15 cellular contexts compared by ENCODE assay signal in genomic region chr3:150105886-150106612, GRCh38.
A peak's percentile ranks its signal among the peaks of the same experiment; 100 is the strongest.
DNase-seq lines count a peak whose midpoint lies in the region; ATAC-seq and TF ChIP-seq lines count a peak whose summit lies in the region.
"Had no signal": no experiment of that assay in that cellular context is flagged by ENCODE, and none has a peak within 500 bp of the region (broad histone marks: within the 10 kb centered on the region; RNA-seq: fewer than 3 reads in every experiment).

No MANE protein-coding gene starts in this region.

- no peak for TF ChIP-seq CTCF in glutamatergic neuron (IDR thresholded peaks at IDR 0.05; ENCODE audit: partially characterized antibody, unreplicated experiment)

- in situ Hi-C loops in GM23248 (cut with MboI) = no loop called here

- peaks cover 19% of the 10 kb centered on the region for H3F3A ChIP-seq in GM23248 (ENCODE audit: insufficient read depth)

- H3K79me2 ChIP-seq in GM23248 (ENCODE audit: insufficient read depth) = no peaks in the 10 kb centered on the region

- H3K27me3 ChIP-seq in GM23248 (replicated peaks; ENCODE audit: insufficient read depth) (no peaks in the 10 kb centered on the region), SJCRH30 (no peaks in the 10 kb centered on the region)
- H3K27me3 ChIP-seq: neutrophil, sigmoid colon, testis had no signal

- H3K9me2 ChIP-seq in GM23248 (ENCODE audit: insufficient read depth) = no peaks in the 10 kb centered on the region

- 40 to 48% methylated on average over 7 of the region's 7 CpGs for WGBS in GM23248 (ENCODE audit: low coverage in 1 of 2, low lambda C conversion rate in 2 of 2, missing lambda C conversion rate in 2 of 2), 2 experiments

- H3K27ac Mint-ChIP-seq in glutamatergic neuron (ENCODE audit: unreplicated experiment) = peak overlapping the region; percentile 98
- H3K27ac Mint-ChIP-seq in activated naive CD8-positive, alpha-beta T cell treated with anti-CD3 and anti-CD28 coated beads, Interleukin-2, amount 50 U/mL, for 24 hours = no peak overlapping the region

- peaks cover 32% of the 10 kb centered on the region for H3K4me1 ChIP-seq in GM23248 (ENCODE audit: insufficient read depth)
- peaks cover 36% of the 10 kb centered on the region for H3K4me1 ChIP-seq in SJCRH30
- H3K4me1 ChIP-seq: testis had no signal

- no peak overlapping the region for H2AFZ ChIP-seq in GM23248

- DNase-seq in GM23248 (peak; percentile 45), SJCRH30 (peak in 1 of 2 experiments; percentile 14), glutamatergic neuron (no peak), NCI-H1105 (lab: John Stamatoyannopoulos, UW) (no peak), HPDE6-E6E7 (ENCODE audit: extremely low spot score) (no peak)
- DNase-seq in activated CD4-positive, alpha-beta T cell treated with anti-CD3 and anti-CD28 coated beads, Interleukin-2, amount 50 U/mL, for 1 hour = no peak
- no peak for DNase-seq in activated naive CD8-positive, alpha-beta T cell treated with anti-CD3 and anti-CD28 coated beads, Interleukin-2, amount 50 U/mL, for 24 hours
- DNase-seq: NCI-H187 treated with DMSO at 0.1 percent for 48 hours; NCI-H524 treated with DMSO at 0.1 percent for 48 hours; sigmoid colon; stimulated activated CD4-positive, alpha-beta T cell treated with anti-CD3 and anti-CD28 coated beads, Interleukin-4, amount 100 ng/mL, for 24 hours; testis; WERI-Rb-1 had no signal

- peaks cover 2% of the 10 kb centered on the region for H3K36me3 Mint-ChIP-seq in glutamatergic neuron (ENCODE audit: unreplicated experiment)
- no peaks in the 10 kb centered on the region for H3K36me3 Mint-ChIP-seq in activated naive CD8-positive, alpha-beta T cell treated with anti-CD3 and anti-CD28 coated beads, Interleukin-2, amount 50 U/mL, for 24 hours (ENCODE audit: low read depth)

- H4K20me1 ChIP-seq in GM23248 (ENCODE audit: insufficient read depth) = no peaks in the 10 kb centered on the region

- H3K9ac ChIP-seq in GM23248 = no peak overlapping the region

- H3K4me3 Mint-ChIP-seq in glutamatergic neuron (ENCODE audit: unreplicated experiment) = peak overlapping the region; percentile 63
- H3K4me3 Mint-ChIP-seq in activated naive CD8-positive, alpha-beta T cell treated with anti-CD3 and anti-CD28 coated beads, Interleukin-2, amount 50 U/mL, for 24 hours = no peak overlapping the region

- H3K9me3 ChIP-seq in GM23248 (ENCODE audit: low read depth) (no peaks in the 10 kb centered on the region), SJCRH30 (replicated peaks) (peaks cover 6% of the 10 kb centered on the region)
- H3K9me3 ChIP-seq: neutrophil, sigmoid colon, testis had no signal

- H3K27me3 Mint-ChIP-seq in glutamatergic neuron (ENCODE audit: unreplicated experiment) = peaks cover 5% of the 10 kb centered on the region
- H3K27me3 Mint-ChIP-seq in activated naive CD8-positive, alpha-beta T cell treated with anti-CD3 and anti-CD28 coated beads, Interleukin-2, amount 50 U/mL, for 24 hours = peaks cover 5% of the 10 kb centered on the region

- peaks cover 54% of the 10 kb centered on the region for H3K4me1 Mint-ChIP-seq in glutamatergic neuron (ENCODE audit: low read depth, unreplicated experiment)
- H3K4me1 Mint-ChIP-seq in activated naive CD8-positive, alpha-beta T cell treated with anti-CD3 and anti-CD28 coated beads, Interleukin-2, amount 50 U/mL, for 24 hours = no peaks in the 10 kb centered on the region

- peaks cover 7% of the 10 kb centered on the region for H3K9me3 Mint-ChIP-seq in glutamatergic neuron (ENCODE audit: unreplicated experiment)
- H3K9me3 Mint-ChIP-seq in activated naive CD8-positive, alpha-beta T cell treated with anti-CD3 and anti-CD28 coated beads, Interleukin-2, amount 50 U/mL, for 24 hours = peaks cover 3% of the 10 kb centered on the region

- ATAC-seq in activated naive CD8-positive, alpha-beta T cell treated with anti-CD3 and anti-CD28 coated beads, Interleukin-2, amount 50 U/mL, for 24 hours = no peak

- H3K27ac ChIP-seq in GM23248 = peak overlapping the region; percentile 68
- H3K27ac ChIP-seq in SJCRH30 = peak overlapping the region; percentile 88
- H3K27ac ChIP-seq: coronary artery, neutrophil, sigmoid colon, testis, WERI-Rb-1 had no signal

- peak overlapping the region; percentile 40 for H3K4me2 ChIP-seq in GM23248 (ENCODE audit: unreplicated experiment)

- H3K4me3 ChIP-seq in GM23248 (no peak overlapping the region), SJCRH30 (no peak overlapping the region)
- H3K4me3 ChIP-seq: coronary artery, sigmoid colon, testis had no signal

- H3K36me3 ChIP-seq in GM23248 (ENCODE audit: low read depth) (no peaks in the 10 kb centered on the region), SJCRH30 (no peaks in the 10 kb centered on the region)
- H3K36me3 ChIP-seq: neutrophil, sigmoid colon, WERI-Rb-1 had no signal
